1 cellular context compared by ENCODE assay signal in genomic region chr1:55211909-55212308, GRCh38.
TF ChIP-seq lines count a peak whose summit lies in the region.

No MANE protein-coding gene starts in this region.

TF ChIP-seq in K562, 482 proteins besides CTCF, POLR2A, EP300 and RAD21:
- TF ChIP-seq CHD7 (IDR thresholded peaks at IDR 0.05; ENCODE audit: low read depth, low read length) (no peak), RBFOX2 (IDR thresholded peaks at IDR 0.05; ENCODE audit: low read depth, low read length) (no peak), AFF1 (IDR thresholded peaks at IDR 0.05; ENCODE audit: low read depth in 1 of 2, partially characterized antibody in 2 of 2) (peak in 1 of 2 experiments; percentile 60), DACH1 (IDR thresholded peaks at IDR 0.05; ENCODE audit: partially characterized antibody) (peak; percentile 9), VEZF1 (CRISPR knock-in tag; IDR thresholded peaks at IDR 0.05) (peak; percentile 45), ARID3A (IDR thresholded peaks at IDR 0.05; ENCODE audit: borderline replicate concordance, low read depth, low read length) (no peak), SRSF9 (IDR thresholded peaks at IDR 0.05; ENCODE audit: borderline replicate concordance, low read depth, low read length) (no peak), ZBTB43 (CRISPR knock-in tag; IDR thresholded peaks at IDR 0.05) (no peak), ZNF609 (CRISPR knock-in tag; IDR thresholded peaks at IDR 0.05; ENCODE audit: borderline replicate concordance) (no peak), CBX3 (IDR thresholded peaks at IDR 0.05; ENCODE audit: borderline replicate concordance in 1 of 2, low read length in 2 of 2) (no peak), SPI1 (IDR thresholded peaks at IDR 0.05; ENCODE audit: borderline replicate concordance, low read depth, low read length) (peak; percentile 97), LEF1 (IDR thresholded peaks at IDR 0.05) (peak; percentile 32; the same call in 1 of the 2 replicates), TCFL5 (CRISPR knock-in tag; conservative IDR thresholded peaks at IDR 0.05) (no peak), HDAC2 (IDR thresholded peaks at IDR 0.05) (no peak), CBX8 (IDR thresholded peaks at IDR 0.05; ENCODE audit: borderline replicate concordance, extremely low read depth, low read depth, low read length, poor library complexity, severe bottlenecking) (no peak)
